ENCODE assay signal across 21 cellular contexts in the genomic region with DNA sequence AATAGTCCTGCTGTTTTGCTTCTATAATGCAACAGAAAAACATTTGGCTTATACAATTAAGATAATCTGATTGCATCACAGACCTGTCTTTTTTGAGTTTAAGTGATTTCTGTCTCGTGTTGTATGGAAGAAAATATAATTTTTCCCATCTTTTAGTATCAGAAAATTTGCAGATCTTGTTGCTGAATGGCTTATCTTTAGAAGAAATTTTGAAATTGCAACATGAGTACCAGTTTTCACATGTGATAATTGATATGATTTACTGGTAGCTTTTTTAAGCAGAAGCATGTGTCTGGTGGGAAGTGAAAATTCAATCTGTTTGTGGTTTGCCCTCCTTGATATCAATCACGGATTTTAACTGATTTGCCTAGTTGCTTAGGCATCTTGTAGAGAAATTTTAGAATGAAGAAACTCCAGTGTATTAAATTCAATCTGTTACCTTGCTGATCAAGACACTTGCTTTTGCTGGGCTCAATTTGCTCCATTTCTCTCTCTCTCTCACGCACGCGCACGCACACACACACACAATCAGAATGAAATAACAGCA.
"Had no signal": no experiment of that assay in that cellular context is flagged by ENCODE, and none has a peak within 500 bp of the region (broad histone marks: within the 10 kb centered on the region; RNA-seq: fewer than 3 reads in every experiment).

No MANE protein-coding gene starts in this region.

- H3K9me3 ChIP-seq: adrenal gland, lower lobe of right lung, spleen, upper lobe of right lung had no signal

- H3K27ac ChIP-seq: adrenal gland, lower lobe of right lung, upper lobe of right lung had no signal

- H3K27me3 ChIP-seq: adrenal gland, spleen, upper lobe of right lung had no signal

- H3K36me3 ChIP-seq: adrenal gland, lower lobe of right lung, spleen, upper lobe of right lung had no signal

- H3K9me3 Mint-ChIP-seq: activated CD4-positive, alpha-beta T cell treated with anti-CD3 and anti-CD28 coated beads, Interleukin-2, amount 10 ng/mL, durations not matched to agents 7 days and 5 days; activated naive CD4-positive, alpha-beta T cell treated with anti-CD3 and anti-CD28 coated beads, Interleukin-2, amount 50 U/mL, for 24 hours had no signal

- H3K4me1 ChIP-seq: adrenal gland, lower lobe of right lung, upper lobe of right lung had no signal

- ATAC-seq: activated CD4-positive, CD25-positive, alpha-beta regulatory T cell treated with anti-CD3 and anti-CD28 coated beads, Interleukin-2, amount 50 U/mL, for 24 hours; lower lobe of right lung; stimulated activated naive B cell treated with anti-CD40 and anti-IgM and Interleukin-4, amounts not matched to agents 10 μg/mL and 1 μg/mL and 100 μg/mL, for 72 hours; upper lobe of right lung had no signal

- DNase-seq: activated CD4-positive, alpha-beta T cell treated with anti-CD3 and anti-CD28 coated beads, Interleukin-2, amount 10 ng/mL, durations not matched to agents 7 days and 5 days; activated CD8-positive, alpha-beta memory T cell treated with anti-CD3 and anti-CD28 coated beads, Interleukin-2, amount 50 U/mL, for 4 hours; activated gamma-delta T cell; activated T-cell treated with anti-CD3 and anti-CD28 coated beads, Interleukin-2, amount 50 U/mL, for 48 hours; adrenal gland; cerebellar nuclear complex; cortex of kidney; erythroblast; foreskin melanocyte; hypothalamus; lower lobe of right lung; nucleus accumbens; posterior cingulate gyrus; spleen; stimulated activated CD4-positive, alpha-beta T cell treated with anti-CD3 and anti-CD28 coated beads, Interleukin-4, amount 100 ng/mL, for 4 hours; stimulated activated naive B cell treated with anti-CD40 and anti-IgM and Interleukin-4, amounts not matched to agents 10 μg/mL and 1 μg/mL and 100 μg/mL, for 72 hours; T-helper 9 cell; upper lobe of right lung had no signal

- H3K36me3 Mint-ChIP-seq: stimulated activated naive B cell treated with anti-CD40 and anti-IgM and Interleukin-4, amounts not matched to agents 10 μg/mL and 1 μg/mL and 100 μg/mL, for 72 hours had no signal

- H3K27ac Mint-ChIP-seq: activated CD4-positive, alpha-beta T cell treated with anti-CD3 and anti-CD28 coated beads, Interleukin-2, amount 10 ng/mL, durations not matched to agents 7 days and 5 days; activated naive CD4-positive, alpha-beta T cell treated with anti-CD3 and anti-CD28 coated beads, Interleukin-2, amount 50 U/mL, for 24 hours; nephron had no signal

- H3K27me3 Mint-ChIP-seq: activated CD4-positive, alpha-beta T cell treated with anti-CD3 and anti-CD28 coated beads, Interleukin-2, amount 10 ng/mL, durations not matched to agents 7 days and 5 days; activated naive CD4-positive, alpha-beta T cell treated with anti-CD3 and anti-CD28 coated beads, Interleukin-2, amount 50 U/mL, for 24 hours; stimulated activated naive B cell treated with anti-CD40 and anti-IgM and Interleukin-4, amounts not matched to agents 10 μg/mL and 1 μg/mL and 100 μg/mL, for 72 hours had no signal

- H3K4me1 Mint-ChIP-seq: activated CD4-positive, alpha-beta T cell treated with anti-CD3 and anti-CD28 coated beads, Interleukin-2, amount 10 ng/mL, durations not matched to agents 7 days and 5 days; nephron had no signal

- H3K4me3 ChIP-seq: adrenal gland, lower lobe of right lung, spleen, upper lobe of right lung had no signal

- H3K4me3 Mint-ChIP-seq: activated CD4-positive, alpha-beta T cell treated with anti-CD3 and anti-CD28 coated beads, Interleukin-2, amount 10 ng/mL, durations not matched to agents 7 days and 5 days; activated naive CD4-positive, alpha-beta T cell treated with anti-CD3 and anti-CD28 coated beads, Interleukin-2, amount 50 U/mL, for 24 hours; nephron; stimulated activated naive B cell treated with anti-CD40 and anti-IgM and Interleukin-4, amounts not matched to agents 10 μg/mL and 1 μg/mL and 100 μg/mL, for 72 hours had no signal
